In genomic region chr16:34054969-34055368, GRCh38 we compare ENCODE assay signal across 3 cellular contexts.
TF ChIP-seq lines count a peak whose summit lies in the region.

No MANE protein-coding gene starts in this region.

TF ChIP-seq in HepG2, 621 proteins besides CTCF, POLR2A, EP300 and RAD21 (continued from another document):
- TF ChIP-seq CREB1 (IDR thresholded peaks at IDR 0.05): peak; percentile 64
- TF ChIP-seq CREB1 (CRISPR knock-in tag; IDR thresholded peaks at IDR 0.05): no peak
- TF ChIP-seq ATF7 (IDR thresholded peaks at IDR 0.05): peak; percentile 95
- TF ChIP-seq ATF7 (CRISPR knock-in tag; IDR thresholded peaks at IDR 0.05): no peak
- TF ChIP-seq NR2F2 (IDR thresholded peaks at IDR 0.05; ENCODE audit: borderline replicate concordance, low read depth): no peak
- no peak for TF ChIP-seq NFYC (CRISPR knock-in tag; IDR thresholded peaks at IDR 0.05)
- TF ChIP-seq ZNF678 (CRISPR knock-in tag; IDR thresholded peaks at IDR 0.05): no peak
TF ChIP-seq in HepG2: peak in this region for 3.

TF ChIP-seq in K562, 482 proteins besides CTCF, POLR2A, EP300 and RAD21 (continued from another document):
- TF ChIP-seq, protein P1, sequence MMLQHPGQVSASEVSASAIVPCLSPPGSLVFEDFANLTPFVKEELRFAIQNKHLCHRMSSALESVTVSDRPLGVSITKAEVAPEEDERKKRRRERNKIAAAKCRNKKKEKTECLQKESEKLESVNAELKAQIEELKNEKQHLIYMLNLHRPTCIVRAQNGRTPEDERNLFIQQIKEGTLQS (IDR thresholded peaks at IDR 0.05): peak; percentile 58; the same call in 1 of the 2 replicates
- TF ChIP-seq, protein P1 (CRISPR knock-in tag; conservative IDR thresholded peaks at IDR 0.05): no peak
- TF ChIP-seq ZNF184 (CRISPR knock-in tag; IDR thresholded peaks at IDR 0.05) (no peak), BACH1 (tag; IDR thresholded peaks at IDR 0.05) (no peak), TRIM24 (IDR thresholded peaks at IDR 0.05) (peak; percentile 47 to 84; a peak in 2 of 4 replicates), KDM2B (CRISPR knock-in tag; IDR thresholded peaks at IDR 0.05) (no peak), CEBPG (CRISPR knock-in tag; IDR thresholded peaks at IDR 0.05) (no peak), CEBPG (tag; conservative IDR thresholded peaks at IDR 0.05 in 1 of 2, IDR thresholded peaks at IDR 0.05 in 1 of 2) (peak; percentile 52 to 87; a peak in 3 of 4 replicates), ZNF24 (IDR thresholded peaks at IDR 0.05) (peak; percentile 41; the same call in 1 of the 2 replicates), CEBPB (tag; IDR thresholded peaks at IDR 0.05) (peak; percentile 80)

TF ChIP-seq in liver, 16 proteins besides CTCF, POLR2A, EP300 and RAD21 (continued from another document):
- TF ChIP-seq, protein P1 (IDR thresholded peaks at IDR 0.05): peak; percentile 18
